Comparison of ENCODE assay signal across 11 cellular contexts in the genomic region with DNA sequence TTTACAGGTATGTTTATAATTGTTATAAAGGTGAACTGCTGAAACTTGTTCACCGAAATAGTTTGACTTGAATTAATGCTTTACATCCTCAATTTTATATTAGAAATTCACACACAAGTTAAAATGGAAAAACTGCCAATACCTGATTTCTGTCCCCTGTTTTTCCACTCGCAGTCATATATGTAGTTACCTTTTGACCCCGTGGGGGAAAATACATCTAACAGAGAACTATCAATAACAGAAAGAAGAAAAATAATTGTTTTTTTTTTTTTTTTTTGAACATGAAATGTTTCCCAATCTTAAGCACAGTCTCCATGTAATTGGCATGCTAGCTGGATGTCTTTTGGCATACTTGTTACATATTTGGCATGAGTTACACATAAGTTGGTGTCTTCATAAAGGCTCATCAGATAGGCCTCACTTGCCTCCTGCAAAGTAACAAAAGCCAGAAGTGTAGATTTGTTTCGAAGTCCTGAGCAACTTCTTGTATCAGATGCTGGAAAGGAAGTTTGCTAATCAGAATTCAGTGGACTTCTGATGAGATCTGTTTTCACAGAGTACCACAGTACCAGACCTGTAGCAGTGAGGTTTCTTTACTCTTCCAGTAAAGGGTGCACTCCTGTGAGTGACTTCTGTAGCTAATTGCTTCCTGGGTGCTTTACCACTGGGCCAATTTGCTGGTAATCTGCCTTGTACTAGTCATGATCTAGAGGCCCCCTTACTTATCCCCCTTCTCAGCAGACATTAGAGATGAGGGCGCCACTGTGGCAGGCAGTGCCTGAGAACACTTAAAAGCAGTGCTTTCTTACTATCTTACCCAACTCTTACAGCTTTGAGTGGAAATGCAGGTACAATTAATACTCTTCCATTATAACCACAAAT. TPM values are rescaled to one million over a fixed set of nuclear protein-coding genes. Genes with fewer than 3 reads are reported as not detected.
DNase-seq lines count a peak whose midpoint lies in the region; ATAC-seq and TF ChIP-seq lines count a peak whose summit lies in the region.
"Had no signal": no experiment of that assay in that cellular context is flagged by ENCODE, and none has a peak within 500 bp of the region (broad histone marks: within the 10 kb centered on the region; RNA-seq: fewer than 3 reads in every experiment).

No MANE protein-coding gene starts in this region.

- H3K9me3 ChIP-seq in CD4-positive, alpha-beta T cell (ENCODE audit: control insufficient read depth, low read length): no peaks in the 10 kb centered on the region
- no peaks in the 10 kb centered on the region for H3K9me3 ChIP-seq in uterus

- H3K4me3 ChIP-seq in GM12865 (ENCODE audit: low read depth, low read length): no peak overlapping the region
- no peak overlapping the region for H3K4me3 ChIP-seq in uterus

- H3K4me3 Mint-ChIP-seq in CD4-positive, alpha-beta T cell: no peak overlapping the region
- no peak overlapping the region for H3K4me3 Mint-ChIP-seq in activated T-helper 1 cell treated with anti-CD3 and anti-CD28 coated beads, Interleukin-12 subunit alpha, Interleukin-12 subunit beta, Interleukin-2, Interleukin-4 antibody, amounts not matched to agents 30 ng/mL and 10 ng/mL and 1 ng/mL, durations not matched to agents 14 hours and 24 hours and 36 hours
- no peak overlapping the region for H3K4me3 Mint-ChIP-seq in memory B cell

- TF ChIP-seq CTCF in CD4-positive, alpha-beta T cell (IDR thresholded peaks at IDR 0.05): no peak
- TF ChIP-seq CTCF in GM12865 (IDR thresholded peaks at IDR 0.05; ENCODE audit: insufficient read depth, low read depth, low read length, missing control alignments) (no peak), uterus (IDR thresholded peaks at IDR 0.05) (no peak)

- intact Hi-C loops in CD4-positive, alpha-beta T cell (cut with DNase I, micrococcal nuclease): loop anchor here (5.0 to 10.0 kb wide), 3 partner anchors 35 to 187 kb away; partner anchors contain the start of gene UBE2D2 (in 1 of the 2)
- intact Hi-C loops in activated T-helper 1 cell treated with anti-CD3 and anti-CD28 coated beads, Interleukin-12 subunit alpha, Interleukin-12 subunit beta, Interleukin-2, Interleukin-4 antibody, amounts not matched to agents 30 ng/mL and 10 ng/mL and 1 ng/mL, durations not matched to agents 14 hours and 24 hours and 36 hours (cut with micrococcal nuclease): loop anchor here (5.0 kb wide), 1 partner anchor 35 kb away; no protein-coding TSS in a partner anchor
- intact Hi-C loops in uterus (cut with DNase I; ENCODE audit: low total_unique reads): no loop called here

- H3K27ac ChIP-seq in CD4-positive, alpha-beta T cell (ENCODE audit: low read depth, low read length): no peak overlapping the region
- no peak overlapping the region for H3K27ac ChIP-seq in uterus

- DNase-seq in CD4-positive, alpha-beta T cell: no peak
- DNase-seq in GM12865 (ENCODE audit: low read depth) (peak; percentile 50), memory B cell (ENCODE audit: low spot score in 2 of 2) (no peak), glomerular visceral epithelial cell (ENCODE audit: extremely low spot score) (no peak), uterus (no peak)
- no peak for DNase-seq in activated T-helper 1 cell treated with anti-CD3 and anti-CD28 coated beads, Interleukin-12 subunit alpha, Interleukin-12 subunit beta, Interleukin-2, Interleukin-4 antibody, amounts not matched to agents 30 ng/mL and 10 ng/mL and 1 ng/mL, durations not matched to agents 14 hours and 24 hours and 36 hours (ENCODE audit: low spot score)
- DNase-seq: activated CD8-positive, alpha-beta memory T cell treated with anti-CD3 and anti-CD28 coated beads, Interleukin-2, amount 50 U/mL, for 48 hours; midbrain; NCI-H1092 treated with DMSO at 0.1 percent for 48 hours; stimulated activated CD4-positive, alpha-beta T cell treated with anti-CD3 and anti-CD28 coated beads, Interleukin-4, amount 100 ng/mL, for 4 hours had no signal

- CTCF ChIA-PET in CD4-positive, alpha-beta T cell (lab: Charles Lee): interaction anchor here (0.6 to 1.8 kb wide), 4 partner anchors 15 to 1977 kb away, joined by 3 to 4 read pairs (median 3); no protein-coding TSS in a partner anchor

- H3K4me1 ChIP-seq in uterus: no peaks in the 10 kb centered on the region

- POLR2A ChIA-PET in CD4-positive, alpha-beta T cell (lab: Charles Lee): no interaction called here

- peak overlapping the region; percentile 73 for H3K27ac Mint-ChIP-seq in CD4-positive, alpha-beta T cell
- peak overlapping the region; percentile 61 for H3K27ac Mint-ChIP-seq in activated T-helper 1 cell treated with anti-CD3 and anti-CD28 coated beads, Interleukin-12 subunit alpha, Interleukin-12 subunit beta, Interleukin-2, Interleukin-4 antibody, amounts not matched to agents 30 ng/mL and 10 ng/mL and 1 ng/mL, durations not matched to agents 14 hours and 24 hours and 36 hours
- peak overlapping the region; percentile 82 for H3K27ac Mint-ChIP-seq in memory B cell

- H3K4me1 Mint-ChIP-seq in CD4-positive, alpha-beta T cell (ENCODE audit: low read depth): peaks cover 39% of the 10 kb centered on the region
- peaks cover 25% of the 10 kb centered on the region for H3K4me1 Mint-ChIP-seq in activated T-helper 1 cell treated with anti-CD3 and anti-CD28 coated beads, Interleukin-12 subunit alpha, Interleukin-12 subunit beta, Interleukin-2, Interleukin-4 antibody, amounts not matched to agents 30 ng/mL and 10 ng/mL and 1 ng/mL, durations not matched to agents 14 hours and 24 hours and 36 hours (ENCODE audit: low read depth)
- peaks cover 15% of the 10 kb centered on the region for H3K4me1 Mint-ChIP-seq in memory B cell

- H3K27me3 Mint-ChIP-seq in CD4-positive, alpha-beta T cell: no peaks in the 10 kb centered on the region
- H3K27me3 Mint-ChIP-seq in activated T-helper 1 cell treated with anti-CD3 and anti-CD28 coated beads, Interleukin-12 subunit alpha, Interleukin-12 subunit beta, Interleukin-2, Interleukin-4 antibody, amounts not matched to agents 30 ng/mL and 10 ng/mL and 1 ng/mL, durations not matched to agents 14 hours and 24 hours and 36 hours (ENCODE audit: insufficient read depth): no peaks in the 10 kb centered on the region
- H3K27me3 Mint-ChIP-seq in memory B cell: no peaks in the 10 kb centered on the region

- TF ChIP-seq POLR2A in uterus (IDR thresholded peaks at IDR 0.05): no peak

- no peaks in the 10 kb centered on the region for H3K27me3 ChIP-seq in CD4-positive, alpha-beta T cell (ENCODE audit: control insufficient read depth, insufficient read depth, low read length)
- no peaks in the 10 kb centered on the region for H3K27me3 ChIP-seq in uterus

- peaks cover 62% of the 10 kb centered on the region for H3K36me3 Mint-ChIP-seq in CD4-positive, alpha-beta T cell (ENCODE audit: low read depth)
- peaks cover 20% of the 10 kb centered on the region for H3K36me3 Mint-ChIP-seq in activated T-helper 1 cell treated with anti-CD3 and anti-CD28 coated beads, Interleukin-12 subunit alpha, Interleukin-12 subunit beta, Interleukin-2, Interleukin-4 antibody, amounts not matched to agents 30 ng/mL and 10 ng/mL and 1 ng/mL, durations not matched to agents 14 hours and 24 hours and 36 hours (ENCODE audit: low read depth)
- peaks cover 2% of the 10 kb centered on the region for H3K36me3 Mint-ChIP-seq in memory B cell

- H3K36me3 ChIP-seq in uterus: no peaks in the 10 kb centered on the region

- peak; percentile 29 for ATAC-seq in CD4-positive, alpha-beta T cell (ENCODE audit: poor library complexity)
- ATAC-seq in memory B cell (ENCODE audit: low read depth) (peak; percentile 34), HG03520 (IDR thresholded peaks at IDR 0.05; ENCODE audit: unreplicated experiment) (no peak)

- H3K9me3 Mint-ChIP-seq in CD4-positive, alpha-beta T cell: no peaks in the 10 kb centered on the region
- H3K9me3 Mint-ChIP-seq in activated T-helper 1 cell treated with anti-CD3 and anti-CD28 coated beads, Interleukin-12 subunit alpha, Interleukin-12 subunit beta, Interleukin-2, Interleukin-4 antibody, amounts not matched to agents 30 ng/mL and 10 ng/mL and 1 ng/mL, durations not matched to agents 14 hours and 24 hours and 36 hours: no peaks in the 10 kb centered on the region
- no peaks in the 10 kb centered on the region for H3K9me3 Mint-ChIP-seq in memory B cell

RNA-seq across cellular contexts. Expression of gene CXXC5, which starts 36.2 kb away (rescaled TPM):
- total RNA-seq in CD4-positive, alpha-beta T cell: 1 to 10 TPM; 1.9 to 2.7 TPM
- total RNA-seq in activated T-helper 1 cell treated with anti-CD3 and anti-CD28 coated beads, Interleukin-12 subunit alpha, Interleukin-12 subunit beta, Interleukin-2, Interleukin-4 antibody, amounts not matched to agents 30 ng/mL and 10 ng/mL and 1 ng/mL, durations not matched to agents 14 hours and 24 hours and 36 hours: 0.88 and 1.7 TPM in 2 replicates
- total RNA-seq in uterus: 10 to 100 TPM in 3 of 4 donors, 1 to 10 TPM in 1; 3.3 to 51.3 (median 35.0) TPM

RNA-seq across cellular contexts. Expression of gene UBE2D2, which starts 50.8 kb away (rescaled TPM):
- 100 to 1,000 TPM; 164 to 174 TPM for total RNA-seq in CD4-positive, alpha-beta T cell
- total RNA-seq in activated T-helper 1 cell treated with anti-CD3 and anti-CD28 coated beads, Interleukin-12 subunit alpha, Interleukin-12 subunit beta, Interleukin-2, Interleukin-4 antibody, amounts not matched to agents 30 ng/mL and 10 ng/mL and 1 ng/mL, durations not matched to agents 14 hours and 24 hours and 36 hours: 251 and 265 TPM in 2 replicates
- total RNA-seq in uterus: 100 to 1,000 TPM in 1 of 4 donors, 10 to 100 TPM in 3; 34.1 to 153 (median 76.3) TPM
